Comparison of ENCODE assay signal across 8 cellular contexts in the genomic region with DNA sequence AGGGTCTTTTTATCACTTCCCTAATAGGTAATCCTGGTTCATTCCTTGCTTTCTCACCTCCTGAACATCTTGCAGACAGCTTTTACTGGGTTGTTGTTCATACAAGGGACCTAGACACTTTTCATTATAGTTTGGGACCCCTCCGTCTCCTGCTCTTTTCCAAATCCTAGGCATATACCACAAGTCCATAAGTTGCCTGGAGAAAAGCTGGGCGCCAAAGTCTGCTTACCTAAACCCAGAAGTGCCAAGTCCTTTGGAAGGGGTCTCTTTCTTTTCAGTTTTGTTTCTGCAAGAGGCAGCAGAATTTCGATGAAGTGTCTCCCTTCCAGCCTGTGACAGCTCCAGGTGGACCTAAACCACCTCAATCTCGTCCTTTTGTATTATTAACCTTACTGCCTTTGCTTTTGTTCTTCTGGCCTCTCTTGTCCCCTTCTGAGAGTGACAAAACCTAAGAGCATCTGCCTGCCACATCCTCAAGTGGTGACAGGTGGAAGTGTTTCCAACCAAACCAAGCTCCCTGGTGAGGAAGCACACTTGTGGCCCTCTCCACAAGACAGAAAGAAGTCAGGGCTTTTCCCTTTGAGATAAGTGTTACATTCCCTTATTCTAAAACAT. TPM values are rescaled to one million over a fixed set of nuclear protein-coding genes. Genes with fewer than 3 reads are reported as not detected.
DNase-seq lines count a peak whose midpoint lies in the region; ATAC-seq and TF ChIP-seq lines count a peak whose summit lies in the region.

No MANE protein-coding gene starts in this region.

- no peak for TF ChIP-seq EP300 in transverse colon (IDR thresholded peaks at IDR 0.05; ENCODE audit: low read depth)

- H3K27ac ChIP-seq in left ventricle myocardium inferior (replicated peaks) (no peak overlapping the region), heart right ventricle (no peak overlapping the region), brain microvascular endothelial cell (no peak overlapping the region), transverse colon (no peak overlapping the region)

- intact Hi-C loops in left ventricle myocardium inferior (cut with micrococcal nuclease) (no loop called here), heart right ventricle (cut with DNase I) (no loop called here), transverse colon (cut with DNase I; ENCODE audit: low total_unique reads) (no loop called here), mucosa of descending colon (cut with DNase I, micrococcal nuclease) (no loop called here)

- in situ Hi-C loops in brain microvascular endothelial cell (cut with HindIII; ENCODE audit: low pct_ligation_motif_present, low sequenced_read_pairs) (no loop called here), transverse colon (cut with MboI; ENCODE audit: low pct_ligation_motif_present in 1 of 4, low pct_unique_long_range_greater_than_20kb in 1 of 4, low sequenced_read_pairs in 3 of 4) (no loop called here)

- H3K9me3 ChIP-seq in left ventricle myocardium inferior (replicated peaks) (no peaks in the 10 kb centered on the region), heart right ventricle (no peaks in the 10 kb centered on the region), transverse colon (no peaks in the 10 kb centered on the region), mucosa of descending colon (no peaks in the 10 kb centered on the region)

- no peaks in the 10 kb centered on the region for H3K36me3 ChIP-seq in left ventricle myocardium inferior
- H3K36me3 ChIP-seq in heart right ventricle: no peaks in the 10 kb centered on the region
- no peaks in the 10 kb centered on the region for H3K36me3 ChIP-seq in brain microvascular endothelial cell (replicated peaks)
- no peaks in the 10 kb centered on the region for H3K36me3 ChIP-seq in transverse colon
- no peaks in the 10 kb centered on the region for H3K36me3 ChIP-seq in mucosa of descending colon (ENCODE audit: low read depth)

- H3K4me1 ChIP-seq in left ventricle myocardium inferior: peaks cover 7% of the 10 kb centered on the region
- H3K4me1 ChIP-seq in heart right ventricle: peaks cover 3 to 9% (median 5%) of the 10 kb centered on the region in 9 donors
- peaks cover 0 to 3% (median under 1%) of the 10 kb centered on the region in 4 donors for H3K4me1 ChIP-seq in transverse colon
- H3K4me1 ChIP-seq in mucosa of descending colon (ENCODE audit: low read depth): no peaks in the 10 kb centered on the region

- TF ChIP-seq POLR2A in transverse colon (IDR thresholded peaks at IDR 0.05): no peak

- H3K27me3 ChIP-seq in left ventricle myocardium inferior (ENCODE audit: low read depth) (no peaks in the 10 kb centered on the region), heart right ventricle (no peaks in the 10 kb centered on the region), brain microvascular endothelial cell (replicated peaks) (no peaks in the 10 kb centered on the region), transverse colon (no peaks in the 10 kb centered on the region)

- H3K4me3 ChIP-seq in left ventricle myocardium inferior (no peak overlapping the region), heart right ventricle (no peak overlapping the region), brain microvascular endothelial cell (ENCODE audit: low read depth, low read length) (no peak overlapping the region), transverse colon (no peak overlapping the region), mucosa of descending colon (no peak overlapping the region)

- no peak for ATAC-seq in heart right ventricle
- ATAC-seq in mucosa of descending colon: no peak

- DNase-seq in left ventricle myocardium inferior (no peak), heart right ventricle (no peak), NCI-H2171 (lab: John Stamatoyannopoulos, UW) (peak; percentile 24), brain microvascular endothelial cell (no peak), transverse colon (no peak), anterior cingulate cortex (lab: John Stamatoyannopoulos, UW) (no peak), mucosa of descending colon (no peak)
- no peak for DNase-seq in NK-92 treated with Interleukin-12 subunit alpha and Interleukin-12 subunit beta, amount 100 ng/mL, for 24 hours (lab: John Stamatoyannopoulos, UW)

- WGBS in heart right ventricle, 2 donors: 59 to 79% methylated on average over 4 of the region's 4 CpGs
- 81 to 89% methylated on average over 3 to 4 of the region's 4 CpGs for WGBS in transverse colon (ENCODE audit: low coverage in 1 of 2), 2 donors

- TF ChIP-seq CTCF in left ventricle myocardium inferior (IDR thresholded peaks at IDR 0.05; ENCODE audit: borderline replicate concordance) (peak; percentile 26), heart right ventricle (IDR thresholded peaks at IDR 0.05) (no peak), brain microvascular endothelial cell (IDR thresholded peaks at IDR 0.05; ENCODE audit: low read depth, low read length, missing control alignments) (peak; percentile 28), transverse colon (IDR thresholded peaks at IDR 0.05) (peak in 3 of 5 experiments; percentile 7 to 30 (median 11)), mucosa of descending colon (IDR thresholded peaks at IDR 0.05) (no peak)

RNA-seq across cellular contexts. Expression of a gene that starts 19.5 kb away (rescaled TPM):
- 2.2 TPM for total RNA-seq in left ventricle myocardium inferior
- total RNA-seq in heart right ventricle: 10 to 100 TPM in 1 of 10 donors, 1 to 10 TPM in 7, under 1 TPM in 2; 0.83 to 13.0 (median 1.8) TPM
- polyA plus RNA-seq in heart right ventricle: 1 to 10 TPM; 1.2 to 2.4 TPM
- 1 to 10 TPM in 3 of 4 donors, not detected in 1; 1.1 to 1.6 (median 1.4) TPM for total RNA-seq in transverse colon
- total RNA-seq in mucosa of descending colon: 1 to 10 TPM; 1.9 to 4.3 (median 2.8) TPM

RNA-seq across cellular contexts. Expression of a gene that starts 34.6 kb away (rescaled TPM):
- 19.8 TPM for total RNA-seq in left ventricle myocardium inferior
- 10 to 100 TPM in 8 of 10 donors, 1 to 10 TPM in 2; 9.5 to 37.5 (median 12.7) TPM for total RNA-seq in heart right ventricle
- 1 to 10 TPM; 7.1 to 8.2 TPM for polyA plus RNA-seq in heart right ventricle
- total RNA-seq in transverse colon: 10 to 100 TPM in 3 of 4 donors, 1 to 10 TPM in 1; 8.6 to 21.4 (median 12.6) TPM
- 10 to 100 TPM in 2 of 3 donors, 1 to 10 TPM in 1; 7.6 to 20.6 (median 14.5) TPM for total RNA-seq in mucosa of descending colon

RNA-seq across cellular contexts. Expression of a gene that starts 55.4 kb away (rescaled TPM):
- total RNA-seq in left ventricle myocardium inferior (53.1 TPM), heart right ventricle (10 to 100 TPM; 39.2 to 67.4 (median 52.2) TPM), transverse colon (10 to 100 TPM; 12.0 to 44.9 (median 27.1) TPM), mucosa of descending colon (10 to 100 TPM in 2 of 3 donors, 1 to 10 TPM in 1; 7.6 to 75.8 (median 13.6) TPM)
- 10 to 100 TPM; 38.6 to 44.3 TPM for polyA plus RNA-seq in heart right ventricle

Comparison
In these comparisons a context has a peak if more than half of its experiments do, and no peak if none do; other contexts are left out.
1. CTCF ChIP-seq: peak in left ventricle myocardium inferior (single experiment), brain microvascular endothelial cell (single experiment) and transverse colon (3 of 5); none in heart right ventricle (0 of 9) and mucosa of descending colon (single experiment).